10 cellular contexts compared by ENCODE assay signal in the genomic region with DNA sequence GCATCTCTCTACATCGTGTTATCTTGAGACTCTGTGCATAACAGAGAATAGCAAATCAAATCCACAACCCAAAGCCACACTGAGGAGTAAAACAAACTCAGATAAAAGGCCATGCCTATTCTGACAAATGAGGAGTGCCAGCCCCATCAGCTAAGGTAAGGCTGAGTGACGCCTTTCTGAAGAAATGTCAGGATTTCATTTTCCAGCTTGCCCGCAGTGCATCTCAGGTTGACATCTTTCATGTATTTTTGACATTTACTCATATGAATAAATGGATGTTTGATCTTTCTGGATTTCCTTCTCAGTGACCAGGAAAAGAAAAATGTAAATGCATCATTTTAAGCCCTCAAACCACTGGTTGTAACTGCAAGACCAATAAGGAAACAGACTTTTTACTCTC.
"Had no signal": no experiment of that assay in that cellular context is flagged by ENCODE, and none has a peak within 500 bp of the region (broad histone marks: within the 10 kb centered on the region; RNA-seq: fewer than 3 reads in every experiment).

No MANE protein-coding gene starts in this region.

- H2AFZ ChIP-seq: GM23248, GM23338 had no signal

- H3K27ac ChIP-seq: GM23248 had no signal

- H3K9ac ChIP-seq: GM23248 had no signal

- H3K4me2 ChIP-seq: GM23338 had no signal

- H3K36me3 ChIP-seq: HAP-1 had no signal

- FAIRE-seq: H54 had no signal

- DNase-seq: GM23248, GOT3, H7, H9, HCEC 1CT, HFFc6 had no signal

- H3K4me1 ChIP-seq: HAP-1 had no signal

- ATAC-seq: GM23338, HCT116 had no signal

- H3K9me3 ChIP-seq: HAP-1 had no signal

- H3K4me3 ChIP-seq: GM23248, GM23338, HAP-1 had no signal
